ENCODE assay signal across 12 cellular contexts in the genomic region with DNA sequence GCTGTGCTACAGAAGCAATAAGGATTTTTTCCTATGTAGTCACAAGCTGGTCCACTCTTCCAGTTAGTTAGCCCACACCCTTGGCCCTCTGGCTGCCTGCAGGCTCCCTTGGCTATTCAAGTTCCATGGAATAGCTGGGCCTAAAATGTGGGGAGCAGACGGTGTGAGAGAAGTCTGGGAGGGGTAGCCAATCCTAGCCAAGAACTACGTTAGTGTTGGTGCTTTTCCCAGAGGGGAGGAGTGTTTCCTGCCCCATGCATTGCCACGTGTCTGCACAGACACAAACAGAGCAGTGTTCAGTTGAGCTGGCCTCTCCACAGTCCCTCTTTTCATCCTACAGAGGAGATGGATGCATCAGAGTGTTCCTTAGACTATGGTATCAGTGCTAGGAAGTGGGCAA. TPM values are rescaled to one million over a fixed set of nuclear protein-coding genes. Genes with fewer than 3 reads are reported as not detected.
DNase-seq lines count a peak whose midpoint lies in the region; ATAC-seq and TF ChIP-seq lines count a peak whose summit lies in the region.
"Had no signal": no experiment of that assay in that cellular context is flagged by ENCODE, and none has a peak within 500 bp of the region (broad histone marks: within the 10 kb centered on the region; RNA-seq: fewer than 3 reads in every experiment).

No MANE protein-coding gene starts in this region.

- CTCF ChIA-PET in activated naive CD4-positive, alpha-beta T cell treated with anti-CD3 and anti-CD28 coated beads for 36 hours (lab: Charles Lee) = interaction anchor here (0.6 to 0.9 kb wide), 3 partner anchors 13 to 296 kb away, joined by 3 to 4 read pairs (median 3); no protein-coding TSS in a partner anchor

- H3K36me3 Mint-ChIP-seq in nephron (ENCODE audit: low read depth) = peaks cover 48% of the 10 kb centered on the region
- peaks cover 3% of the 10 kb centered on the region for H3K36me3 Mint-ChIP-seq in activated naive CD4-positive, alpha-beta T cell treated with anti-CD3 and anti-CD28 coated beads for 36 hours (ENCODE audit: low read depth)
- H3K36me3 Mint-ChIP-seq: activated naive CD8-positive, alpha-beta T cell treated with anti-CD3 and anti-CD28 coated beads for 36 hours; natural killer cell had no signal

- H3K9me3 ChIP-seq in RWPE2 (ENCODE audit: severe bottlenecking) = peaks cover 9% of the 10 kb centered on the region
- H3K9me3 ChIP-seq: BE2C had no signal

- peak overlapping the region; percentile 95 for H3K27ac ChIP-seq in RWPE2 (ENCODE audit: poor library complexity, severe bottlenecking)

- peaks cover 36% of the 10 kb centered on the region for H3K4me1 ChIP-seq in RWPE2 (ENCODE audit: insufficient read depth, poor library complexity, severe bottlenecking)
- H3K4me1 ChIP-seq: BE2C had no signal

- H3K4me3 ChIP-seq in RWPE2 (ENCODE audit: severe bottlenecking) = no peak overlapping the region

- no peak overlapping the region for H3K4me3 Mint-ChIP-seq in nephron
- no peak overlapping the region for H3K4me3 Mint-ChIP-seq in activated naive CD4-positive, alpha-beta T cell treated with anti-CD3 and anti-CD28 coated beads for 36 hours
- H3K4me3 Mint-ChIP-seq: activated naive CD8-positive, alpha-beta T cell treated with anti-CD3 and anti-CD28 coated beads for 36 hours; IgD-negative memory B cell; natural killer cell had no signal

- intact Hi-C loops in activated naive CD4-positive, alpha-beta T cell treated with anti-CD3 and anti-CD28 coated beads for 36 hours (cut with micrococcal nuclease) = no loop called here

- ATAC-seq in RWPE2 (ENCODE audit: low read depth) = no peak
- ATAC-seq: natural killer cell had no signal

- H3K27me3 Mint-ChIP-seq in nephron (ENCODE audit: low read depth) = no peaks in the 10 kb centered on the region
- H3K27me3 Mint-ChIP-seq in activated naive CD4-positive, alpha-beta T cell treated with anti-CD3 and anti-CD28 coated beads for 36 hours (ENCODE audit: low read depth) = no peaks in the 10 kb centered on the region
- H3K27me3 Mint-ChIP-seq: activated naive CD8-positive, alpha-beta T cell treated with anti-CD3 and anti-CD28 coated beads for 36 hours had no signal

- DNase-seq in AG09319 (ENCODE audit: extremely low read depth, low read depth) (peak; percentile 80), RWPE2 (ENCODE audit: low spot score) (no peak), fibroblast of peridontal ligament (ENCODE audit: extremely low read depth) (peak; percentile 97), mucosa of gallbladder (ENCODE audit: low spot score) (no peak), DMS153 (lab: John Stamatoyannopoulos, UW) (no peak), NCI-H2196 (lab: John Stamatoyannopoulos, UW; ENCODE audit: unreplicated experiment) (no peak)
- no peak for DNase-seq in activated naive CD4-positive, alpha-beta T cell treated with anti-CD3 and anti-CD28 coated beads for 36 hours
- DNase-seq: activated naive CD8-positive, alpha-beta T cell treated with anti-CD3 and anti-CD28 coated beads for 36 hours; BE2C; natural killer cell had no signal

- peaks cover 30% of the 10 kb centered on the region for H3K4me1 Mint-ChIP-seq in nephron
- H3K4me1 Mint-ChIP-seq in activated naive CD4-positive, alpha-beta T cell treated with anti-CD3 and anti-CD28 coated beads for 36 hours (ENCODE audit: low read depth) = no peaks in the 10 kb centered on the region
- H3K4me1 Mint-ChIP-seq: IgD-negative memory B cell, natural killer cell had no signal

- peak overlapping the region in 2 of 3 experiments; percentile 48 to 79 for H3K27ac Mint-ChIP-seq in nephron
- no peak overlapping the region for H3K27ac Mint-ChIP-seq in activated naive CD4-positive, alpha-beta T cell treated with anti-CD3 and anti-CD28 coated beads for 36 hours
- H3K27ac Mint-ChIP-seq: activated naive CD8-positive, alpha-beta T cell treated with anti-CD3 and anti-CD28 coated beads for 36 hours; IgD-negative memory B cell; natural killer cell had no signal

- H3K9me3 Mint-ChIP-seq in nephron = peaks cover 23% of the 10 kb centered on the region
- H3K9me3 Mint-ChIP-seq in activated naive CD4-positive, alpha-beta T cell treated with anti-CD3 and anti-CD28 coated beads for 36 hours = peaks cover 7% of the 10 kb centered on the region
- H3K9me3 Mint-ChIP-seq: natural killer cell had no signal

- TF ChIP-seq CTCF in AG09319 (IDR thresholded peaks at IDR 0.05; ENCODE audit: low read depth, low read length) = no peak
- TF ChIP-seq CTCF in RWPE2 (IDR thresholded peaks at IDR 0.05; ENCODE audit: poor library complexity, severe bottlenecking) = no peak
- no peak for TF ChIP-seq CTCF in nephron (IDR thresholded peaks at IDR 0.05; ENCODE audit: unreplicated experiment in 3 of 3)

- H3K36me3 ChIP-seq in RWPE2 (ENCODE audit: low read depth) = peaks cover 30% of the 10 kb centered on the region; the same call in 1 of the 2 replicates
- H3K36me3 ChIP-seq: BE2C had no signal

- no peaks in the 10 kb centered on the region for H3K27me3 ChIP-seq in RWPE2 (ENCODE audit: insufficient read depth, poor library complexity, severe bottlenecking)
- H3K27me3 ChIP-seq: BE2C had no signal

RNA-seq across cellular contexts. Expression of gene IPO9, which starts 59.0 kb away (rescaled TPM):
- 35.0 TPM for total RNA-seq in mucosa of gallbladder
- total RNA-seq in activated naive CD4-positive, alpha-beta T cell treated with anti-CD3 and anti-CD28 coated beads for 36 hours = 10 to 100 TPM; 63.9 to 65.7 TPM

Comparison
In these comparisons a context has a peak if more than half of its experiments do, and no peak if none do; other contexts are left out.
1. DNase-seq: peak in AG09319 (single experiment) and fibroblast of peridontal ligament (single experiment); none in RWPE2 (single experiment), mucosa of gallbladder (single experiment), activated naive CD4-positive, alpha-beta T cell treated with anti-CD3 and anti-CD28 coated beads for 36 hours (single experiment), DMS153 (single experiment) and NCI-H2196 (single experiment).